5 cellular contexts compared by ENCODE assay signal in genomic region chr19:40930799-40931198, GRCh38. TPM values are rescaled to one million over a fixed set of nuclear protein-coding genes. Genes with fewer than 3 reads are reported as not detected.
"Had no signal": no experiment of that assay in that cellular context is flagged by ENCODE, and none has a peak within 500 bp of the region (broad histone marks: within the 10 kb centered on the region; RNA-seq: fewer than 3 reads in every experiment).

No MANE protein-coding gene starts in this region.

RNA-seq across cellular contexts. Expression of gene CYP2A7, which starts 48.8 kb away (rescaled TPM):
- total RNA-seq: HepG2, HT-29, HT1080, IMR-90 had no signal
- polyA plus RNA-seq: HepG2, IgD-negative memory B cell, IMR-90 had no signal
